Comparison of ENCODE assay signal across 16 cellular contexts in the genomic region with DNA sequence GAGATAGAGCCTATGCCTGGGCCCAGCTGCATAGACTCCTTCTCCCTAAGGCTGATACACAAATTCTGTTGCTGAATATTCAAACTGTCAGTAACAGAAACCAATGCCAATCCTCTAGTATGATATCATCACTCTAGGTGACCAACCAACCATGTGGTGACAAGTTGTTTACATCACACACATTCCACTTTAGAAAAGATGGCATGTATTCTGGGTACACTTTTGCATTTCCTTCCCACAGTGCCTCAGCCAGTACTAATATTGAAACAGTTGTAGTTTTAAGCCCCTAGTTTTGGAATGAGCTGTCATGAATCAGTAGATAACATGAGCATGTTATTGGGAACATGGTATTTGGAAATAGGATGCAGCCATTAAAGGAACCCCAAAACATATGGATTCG.
"Had no signal": no experiment of that assay in that cellular context is flagged by ENCODE, and none has a peak within 500 bp of the region (broad histone marks: within the 10 kb centered on the region; RNA-seq: fewer than 3 reads in every experiment).

No MANE protein-coding gene starts in this region.

- H3K36me3 ChIP-seq: cardiac muscle cell, gastrocnemius medialis, heart right ventricle, left lung, right atrium auricular region, tibial artery, vagina had no signal

- H3K27me3 ChIP-seq: cardiac muscle cell, gastrocnemius medialis, heart right ventricle, left lung, right atrium auricular region, tibial artery, vagina had no signal

- H3K27ac ChIP-seq: cardiac muscle cell, gastrocnemius medialis, heart right ventricle, left lung, right atrium auricular region, tibial artery, vagina, VCaP had no signal

- H3K9me3 ChIP-seq: gastrocnemius medialis, mucosa of descending colon, tibial artery, vagina had no signal

- H3K27me3 Mint-ChIP-seq: naive thymus-derived CD8-positive, alpha-beta T cell had no signal

- H3K4me3 ChIP-seq: cardiac muscle cell, gastrocnemius medialis, heart right ventricle, left lung, mucosa of descending colon, right atrium auricular region, tibial artery, vagina had no signal

- H3K27ac Mint-ChIP-seq: naive thymus-derived CD8-positive, alpha-beta T cell had no signal

- H3K4me3 Mint-ChIP-seq: naive thymus-derived CD8-positive, alpha-beta T cell had no signal

- ATAC-seq: gastrocnemius medialis; heart right ventricle; left lung; mucosa of descending colon; naive thymus-derived CD8-positive, alpha-beta T cell had no signal

- DNase-seq: activated CD4-positive, alpha-beta T cell treated with anti-CD3 and anti-CD28 coated beads for 4 hours; activated gamma-delta T cell treated with Interleukin-2 at 50 U/mL for 16 hours; activated T-cell treated with anti-CD3 and anti-CD28 coated beads, Interleukin-2, amount 50 U/mL, for 1 hour; gastrocnemius medialis; heart right ventricle; islet precursor cell; left lung; mucosa of descending colon; naive thymus-derived CD8-positive, alpha-beta T cell; nucleus accumbens; small intestine; tibial artery had no signal

- H3K4me1 ChIP-seq: gastrocnemius medialis, heart right ventricle, left lung, right atrium auricular region, tibial artery, vagina had no signal
